Comparison of ENCODE assay signal across 12 cellular contexts in the genomic region with DNA sequence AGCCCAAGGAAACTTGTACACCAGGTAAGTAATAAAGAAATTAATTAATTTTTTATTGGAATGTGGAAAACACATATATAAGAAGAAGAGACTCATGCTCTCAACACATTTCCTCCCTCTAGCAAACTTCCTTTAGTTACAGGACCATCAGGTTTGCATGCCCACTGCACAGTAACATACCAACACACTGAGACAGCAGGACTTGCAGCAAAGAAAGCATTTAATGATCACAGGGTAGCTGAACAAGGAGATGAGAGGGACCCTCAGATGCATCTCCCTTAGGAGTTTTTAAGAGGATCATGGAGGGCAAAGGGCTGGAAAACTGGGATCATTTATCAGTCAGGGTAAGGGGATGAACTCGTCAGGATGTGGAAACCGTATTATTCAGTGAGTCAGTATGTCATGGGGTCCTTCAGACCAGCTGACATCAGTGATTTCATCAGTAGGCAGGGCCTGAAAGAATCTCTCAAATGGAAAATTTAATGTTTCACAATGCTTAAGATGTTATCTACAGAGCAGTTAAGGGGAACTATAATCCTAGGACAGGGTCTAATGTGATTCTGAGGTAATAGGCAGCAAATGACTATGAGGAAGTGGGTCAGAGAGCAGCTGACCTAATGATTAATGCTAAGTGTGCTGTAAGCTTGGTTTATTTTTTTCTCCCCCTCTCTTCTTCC.
DNase-seq lines count a peak whose midpoint lies in the region; ATAC-seq and TF ChIP-seq lines count a peak whose summit lies in the region.
"Had no signal": no experiment of that assay in that cellular context is flagged by ENCODE, and none has a peak within 500 bp of the region (broad histone marks: within the 10 kb centered on the region; RNA-seq: fewer than 3 reads in every experiment).

No MANE protein-coding gene starts in this region.

- H3K27me3 ChIP-seq in ACC112 (ENCODE audit: insufficient read depth, low read length): no peaks in the 10 kb centered on the region
- H3K27me3 ChIP-seq: BLaER1 had no signal

- no peak overlapping the region for H3K4me3 ChIP-seq in ACC112 (ENCODE audit: low read depth, low read length)
- H3K4me3 ChIP-seq: BLaER1, skin epidermis had no signal

- peak overlapping the region; percentile 100 for H3K27ac ChIP-seq in ACC112 (ENCODE audit: low read depth, low read length)
- H3K27ac ChIP-seq: BLaER1 had no signal

- no peak for TF ChIP-seq CTCF in GM10266 (IDR thresholded peaks at IDR 0.05; ENCODE audit: control insufficient read depth, insufficient read depth, low read depth, missing control alignments)

- H3K36me3 ChIP-seq in ACC112 (ENCODE audit: insufficient read depth, low read length): no peaks in the 10 kb centered on the region
- H3K36me3 ChIP-seq: BLaER1 had no signal

- no peaks in the 10 kb centered on the region for H3K79me2 ChIP-seq in ACC112 (ENCODE audit: control insufficient read depth, insufficient read depth, low read length, unreplicated experiment)

- peaks cover 51% of the 10 kb centered on the region for H3K4me1 ChIP-seq in ACC112 (ENCODE audit: control insufficient read depth, insufficient read depth, low read length, unreplicated experiment)
- H3K4me1 ChIP-seq: BLaER1 had no signal

- ATAC-seq in HG02588 (IDR thresholded peaks at IDR 0.05; ENCODE audit: unreplicated experiment): no peak

- peak; percentile 38 for DNase-seq in HK-2 (ENCODE audit: unreplicated experiment)
- DNase-seq in SKM-1 (lab: John Stamatoyannopoulos, UW; ENCODE audit: unreplicated experiment): peak; percentile 78
- DNase-seq in foreskin melanocyte: peak; percentile 24
- DNase-seq in SW 1271 (lab: John Stamatoyannopoulos, UW): no peak
- DNase-seq in NCI-H524 treated with DMSO at 0.1 percent for 48 hours (lab: John Stamatoyannopoulos, UW): no peak
- no peak for DNase-seq in GM10266 (ENCODE audit: extremely low spot score)
- DNase-seq: effector CD8-positive, alpha-beta T cell; stimulated activated naive B cell treated with anti-CD40 and anti-IgM and Interleukin-4, amounts not matched to agents 10 μg/mL and 1 μg/mL and 100 μg/mL, for 72 hours had no signal

- peak overlapping the region; percentile 69 for H2AFZ ChIP-seq in ACC112 (ENCODE audit: low read length, unreplicated experiment)

Comparison
In these comparisons a context has a peak if more than half of its experiments do, and no peak if none do; other contexts are left out.
1. DNase-seq: peak in HK-2 (single experiment), SKM-1 (single experiment) and foreskin melanocyte (single experiment); none in SW 1271 (0 of 2), NCI-H524 treated with DMSO at 0.1 percent for 48 hours (single experiment) and GM10266 (single experiment).